Comparison of ENCODE assay signal across 8 cellular contexts in the genomic region with DNA sequence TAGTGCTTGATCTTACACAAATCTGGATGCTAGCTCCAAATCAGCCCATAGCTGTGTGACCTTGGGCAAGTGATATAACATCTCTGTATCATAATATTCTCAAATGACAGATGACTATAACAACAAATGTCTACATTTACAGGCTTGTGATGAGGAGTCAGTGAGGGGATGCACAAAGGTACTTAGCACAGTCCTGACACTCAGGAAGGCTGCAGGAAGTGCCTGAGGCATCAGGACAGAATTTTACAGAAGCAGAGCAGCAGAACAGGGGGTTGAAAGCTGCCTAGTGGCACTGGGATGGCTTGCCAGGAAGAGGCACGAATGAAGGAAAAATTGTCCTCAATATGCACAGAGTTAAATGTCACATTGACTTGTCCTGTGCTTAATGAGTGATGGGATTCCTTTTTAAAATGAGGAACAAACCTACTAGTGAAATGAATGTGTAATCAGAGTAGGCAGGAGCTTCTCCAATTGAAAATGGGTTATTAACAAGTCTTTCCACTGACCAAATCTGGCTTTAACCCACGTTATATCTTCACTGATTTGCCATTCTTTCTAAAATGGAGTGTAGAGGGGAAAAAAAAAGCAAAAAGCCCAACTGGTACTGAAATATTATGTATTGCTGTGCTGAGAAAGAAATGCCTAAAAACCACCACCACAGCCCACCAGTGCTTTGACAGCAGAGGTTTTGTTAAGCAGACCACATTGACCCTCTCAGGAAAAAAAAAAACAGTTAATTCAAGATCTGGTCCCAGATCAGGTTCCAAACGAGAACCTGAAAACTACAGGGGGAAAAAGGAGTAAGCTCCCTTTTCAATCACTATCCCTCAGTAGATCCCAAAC. TPM values are rescaled to one million over a fixed set of nuclear protein-coding genes. Genes with fewer than 3 reads are reported as not detected.
A peak's percentile ranks its signal among the peaks of the same experiment; 100 is the strongest.
DNase-seq lines count a peak whose midpoint lies in the region; ATAC-seq and TF ChIP-seq lines count a peak whose summit lies in the region.

No MANE protein-coding gene starts in this region.

- H3K36me3 Mint-ChIP-seq in activated CD4-positive, alpha-beta memory T cell treated with anti-CD3 and anti-CD28 coated beads, Interleukin-2, amount 10 ng/mL, durations not matched to agents 7 days and 5 days (ENCODE audit: low read depth), result peaks cover 77% of the 10 kb centered on the region

- peak overlapping the region; percentile 98 for H3K27ac Mint-ChIP-seq in activated CD4-positive, alpha-beta memory T cell treated with anti-CD3 and anti-CD28 coated beads, Interleukin-2, amount 10 ng/mL, durations not matched to agents 7 days and 5 days

- H3K4me3 ChIP-seq in mesenchymal stem cell (ENCODE audit: insufficient read depth in 1 of 2, low read depth in 1 of 2, low read length in 2 of 2) (peak overlapping the region in 1 of 2 experiments; percentile 5), WERI-Rb-1 (ENCODE audit: low read depth, low read length) (no peak overlapping the region)

- H3K27me3 Mint-ChIP-seq in activated CD4-positive, alpha-beta memory T cell treated with anti-CD3 and anti-CD28 coated beads, Interleukin-2, amount 10 ng/mL, durations not matched to agents 7 days and 5 days, result no peaks in the 10 kb centered on the region

- peak overlapping the region; percentile 67 for H3K4me3 Mint-ChIP-seq in activated CD4-positive, alpha-beta memory T cell treated with anti-CD3 and anti-CD28 coated beads, Interleukin-2, amount 10 ng/mL, durations not matched to agents 7 days and 5 days

- peaks cover 2% of the 10 kb centered on the region for H3K4me1 ChIP-seq in mesenchymal stem cell (ENCODE audit: control insufficient read depth, insufficient read depth, low read depth, low read length)

- H3K4ac ChIP-seq in mesenchymal stem cell (ENCODE audit: low read depth in 1 of 2, low read length in 2 of 2), result no peak overlapping the region

- peak overlapping the region in 1 of 2 experiments; percentile 25 for H3K18ac ChIP-seq in mesenchymal stem cell (ENCODE audit: low read depth in 1 of 2, low read length in 2 of 2)

- CTCF ChIA-PET in activated CD4-positive, alpha-beta memory T cell treated with anti-CD3 and anti-CD28 coated beads, Interleukin-2, amount 10 ng/mL, durations not matched to agents 7 days and 5 days (lab: Charles Lee), result interaction anchor here (0.9 to 5.7 kb wide), 5 partner anchors 11 to 435 kb away, joined by 3 to 35 read pairs (median 8); a partner anchor contains a TSS

- 58% methylated on average over 1 of the region's 3 CpGs for WGBS in mesenchymal stem cell

- H3K4me1 Mint-ChIP-seq in activated CD4-positive, alpha-beta memory T cell treated with anti-CD3 and anti-CD28 coated beads, Interleukin-2, amount 10 ng/mL, durations not matched to agents 7 days and 5 days, result peaks cover 86% of the 10 kb centered on the region

- TF ChIP-seq CTCF in WERI-Rb-1 (IDR thresholded peaks at IDR 0.05; ENCODE audit: low read depth, low read length), result no peak

- H4K91ac ChIP-seq in mesenchymal stem cell (ENCODE audit: low read length), result no peak overlapping the region

- no peak overlapping the region for H3K27ac ChIP-seq in mesenchymal stem cell (ENCODE audit: low read length, poor library complexity, severe bottlenecking)
- H3K27ac ChIP-seq in WERI-Rb-1, result no peak overlapping the region

- H3K9ac ChIP-seq in mesenchymal stem cell (ENCODE audit: low read length), result peak overlapping the region; percentile 68

- H2BK120ac ChIP-seq in mesenchymal stem cell (ENCODE audit: low read depth, low read length), result no peak overlapping the region

- ATAC-seq in GM18519 (IDR thresholded peaks at IDR 0.05; ENCODE audit: low FRiP score, unreplicated experiment), result peak; percentile 27
- peak; percentile 36 for ATAC-seq in HG02870 (IDR thresholded peaks at IDR 0.05; ENCODE audit: unreplicated experiment)
- no peak for ATAC-seq in GM21367 (IDR thresholded peaks at IDR 0.05; ENCODE audit: unreplicated experiment)

- H3K79me1 ChIP-seq in mesenchymal stem cell (replicated peaks; ENCODE audit: low read length, poor library complexity, severe bottlenecking), result peaks cover 20% of the 10 kb centered on the region

- peaks cover 4% of the 10 kb centered on the region for H3K9me3 Mint-ChIP-seq in activated CD4-positive, alpha-beta memory T cell treated with anti-CD3 and anti-CD28 coated beads, Interleukin-2, amount 10 ng/mL, durations not matched to agents 7 days and 5 days

- H3K27me3 ChIP-seq in mesenchymal stem cell (ENCODE audit: control insufficient read depth in 1 of 2, insufficient read depth in 1 of 2, low read length in 2 of 2) (no peaks in the 10 kb centered on the region), WERI-Rb-1 (ENCODE audit: insufficient read depth, low read depth, severe bottlenecking) (no peaks in the 10 kb centered on the region)

- no peak for DNase-seq in activated CD4-positive, alpha-beta memory T cell treated with anti-CD3 and anti-CD28 coated beads, Interleukin-2, amount 10 ng/mL, durations not matched to agents 7 days and 5 days
- DNase-seq in mesenchymal stem cell (no peak), NCI-H1436 treated with DMSO at 0.1 percent for 48 hours (lab: John Stamatoyannopoulos, UW) (no peak), WERI-Rb-1 (no peak)
- DNase-seq in activated CD4-positive, CD25-positive, alpha-beta regulatory T cell treated with anti-CD3 and anti-CD28 coated beads, Interleukin-2, amount 50 U/mL, for 72 hours, result no peak

- POLR2A ChIA-PET in activated CD4-positive, alpha-beta memory T cell treated with anti-CD3 and anti-CD28 coated beads, Interleukin-2, amount 10 ng/mL, durations not matched to agents 7 days and 5 days (lab: Charles Lee), result interaction anchor here (0.5 to 10.0 kb wide), 24 partner anchors 9 to 476 kb away, joined by 3 to 397 read pairs (median 3); a partner anchor contains a TSS

- H3K36me3 ChIP-seq in mesenchymal stem cell (ENCODE audit: control insufficient read depth in 1 of 2, insufficient read depth in 2 of 2, low read depth in 1 of 2, low read length in 2 of 2), result no peaks in the 10 kb centered on the region
- peaks cover 8% of the 10 kb centered on the region for H3K36me3 ChIP-seq in WERI-Rb-1

- H2AK5ac ChIP-seq in mesenchymal stem cell (ENCODE audit: low read length, severe bottlenecking), result no peak overlapping the region

- H2AFZ ChIP-seq in mesenchymal stem cell (ENCODE audit: low read depth, low read length), result no peak overlapping the region

- H2BK15ac ChIP-seq in mesenchymal stem cell (ENCODE audit: low read depth, poor library complexity, severe bottlenecking), result no peak overlapping the region

- no peak overlapping the region for H2BK5ac ChIP-seq in mesenchymal stem cell (ENCODE audit: low read depth, low read length, poor library complexity, severe bottlenecking)

- H4K8ac ChIP-seq in mesenchymal stem cell (ENCODE audit: low read length), result peak overlapping the region; percentile 32

- no peak overlapping the region for H3K23ac ChIP-seq in mesenchymal stem cell (ENCODE audit: low read length in 2 of 2)

- H2BK12ac ChIP-seq in mesenchymal stem cell (ENCODE audit: low read length in 2 of 2), result no peak overlapping the region

- H3K4me2 ChIP-seq in mesenchymal stem cell (ENCODE audit: low read length, poor library complexity, severe bottlenecking), result no peak overlapping the region

- H3K9me3 ChIP-seq in mesenchymal stem cell (ENCODE audit: control insufficient read depth, low read length) (no peaks in the 10 kb centered on the region), WERI-Rb-1 (ENCODE audit: severe bottlenecking) (no peaks in the 10 kb centered on the region)

- peak overlapping the region in 1 of 2 experiments; percentile 4 for H3K14ac ChIP-seq in mesenchymal stem cell (ENCODE audit: low read length in 2 of 2)

RNA-seq across cellular contexts. Expression of a gene that starts 11.6 kb away (rescaled TPM):
- total RNA-seq in activated CD4-positive, alpha-beta memory T cell treated with anti-CD3 and anti-CD28 coated beads, Interleukin-2, amount 10 ng/mL, durations not matched to agents 7 days and 5 days, result 100 to 1,000 TPM; 217 to 227 TPM
- 51.7 TPM for polyA plus RNA-seq in mesenchymal stem cell (2013, experiment 1 of 2)
- polyA plus RNA-seq in mesenchymal stem cell (2013, experiment 2 of 2), result 55.6 TPM
